Comparison of ENCODE assay signal across 1 cellular context in genomic region chr9:132965478-132965877, GRCh38.
TF ChIP-seq lines count a peak whose summit lies in the region.

No MANE protein-coding gene starts in this region.

TF ChIP-seq in K562, 482 proteins besides CTCF, POLR2A, EP300 and RAD21 (continued from another document):
- TF ChIP-seq DNMT1 (IDR thresholded peaks at IDR 0.05), result no peak
- TF ChIP-seq, protein P1, sequence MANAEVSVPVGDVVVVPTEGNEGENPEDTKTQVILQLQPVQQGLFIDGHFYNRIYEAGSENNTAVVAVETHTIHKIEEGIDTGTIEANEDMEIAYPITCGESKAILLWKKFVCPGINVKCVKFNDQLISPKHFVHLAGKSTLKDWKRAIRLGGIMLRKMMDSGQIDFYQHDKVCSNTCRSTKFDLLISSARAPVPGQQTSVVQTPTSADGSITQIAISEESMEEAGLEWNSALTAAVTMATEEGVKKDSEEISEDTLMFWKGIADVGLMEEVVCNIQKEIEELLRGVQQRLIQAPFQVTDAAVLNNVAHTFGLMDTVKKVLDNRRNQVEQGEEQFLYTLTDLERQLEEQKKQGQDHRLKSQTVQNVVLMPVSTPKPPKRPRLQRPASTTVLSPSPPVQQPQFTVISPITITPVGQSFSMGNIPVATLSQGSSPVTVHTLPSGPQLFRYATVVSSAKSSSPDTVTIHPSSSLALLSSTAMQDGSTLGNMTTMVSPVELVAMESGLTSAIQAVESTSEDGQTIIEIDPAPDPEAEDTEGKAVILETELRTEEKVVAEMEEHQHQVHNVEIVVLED (CRISPR knock-in tag; IDR thresholded peaks at IDR 0.05), result no peak
- TF ChIP-seq SMAD4 (CRISPR knock-in tag; conservative IDR thresholded peaks at IDR 0.05), result no peak
TF ChIP-seq in K562: peak in this region for 0.
